In genomic region chr10:119030421-119031250, GRCh38 we compare ENCODE assay signal across 1 cellular context.
TF ChIP-seq lines count a peak whose summit lies in the region.

No MANE protein-coding gene starts in this region.

TF ChIP-seq in HepG2, 621 proteins besides CTCF, POLR2A, EP300 and RAD21 (continued from another document):
- TF ChIP-seq ZBTB43 (CRISPR knock-in tag; conservative IDR thresholded peaks at IDR 0.05), result peak; percentile 45; the same call in 1 of the 2 replicates
- TF ChIP-seq NFYB (CRISPR knock-in tag; IDR thresholded peaks at IDR 0.05), result 0 out of 2 replicates have a peak, but pooled peaks have one; percentile 17
- TF ChIP-seq POGK (CRISPR knock-in tag; conservative IDR thresholded peaks at IDR 0.05), result 0 out of 2 replicates have a peak, but pooled peaks have one; percentile 18
- TF ChIP-seq ZNF777 (CRISPR knock-in tag; IDR thresholded peaks at IDR 0.05), result peak; percentile 97
- peak; percentile 94 for TF ChIP-seq KDM2A (CRISPR knock-in tag; IDR thresholded peaks at IDR 0.05; ENCODE audit: borderline replicate concordance, low read depth)
- TF ChIP-seq ZNF780A (CRISPR knock-in tag; IDR thresholded peaks at IDR 0.05), result 0 out of 2 replicates have a peak, but pooled peaks have one; percentile 39
- peak; percentile 59; the same call in 1 of the 2 replicates for TF ChIP-seq ZNF329 (CRISPR knock-in tag; IDR thresholded peaks at IDR 0.05; ENCODE audit: low read depth)
- 0 out of 2 replicates have a peak, but pooled peaks have one; percentile 19 for TF ChIP-seq KMT2B (CRISPR knock-in tag; IDR thresholded peaks at IDR 0.05)
- TF ChIP-seq RFXANK (CRISPR knock-in tag; IDR thresholded peaks at IDR 0.05), result no peak
- no peak for TF ChIP-seq NFRKB (IDR thresholded peaks at IDR 0.05)
- peak; percentile 61; the same call in 1 of the 2 replicates for TF ChIP-seq ZNF160 (CRISPR knock-in tag; IDR thresholded peaks at IDR 0.05)
- TF ChIP-seq ZNF446 (CRISPR knock-in tag; IDR thresholded peaks at IDR 0.05), result peak; percentile 85; the same call in 1 of the 2 replicates
- TF ChIP-seq ARNT2 (CRISPR knock-in tag; IDR thresholded peaks at IDR 0.05; ENCODE audit: low read depth), result 0 out of 2 replicates have a peak, but pooled peaks have one; percentile 46
- peak; percentile 60; the same call in 1 of the 2 replicates for TF ChIP-seq TMF1 (CRISPR knock-in tag; IDR thresholded peaks at IDR 0.05; ENCODE audit: low read depth)
- 0 out of 2 replicates have a peak, but pooled peaks have one; percentile 32 for TF ChIP-seq ZBTB38 (CRISPR knock-in tag; IDR thresholded peaks at IDR 0.05)
- TF ChIP-seq ASH2L (IDR thresholded peaks at IDR 0.05; ENCODE audit: insufficient read length, low read depth, low read length), result peak; percentile 36
- no peak for TF ChIP-seq SP5 (CRISPR knock-in tag; IDR thresholded peaks at IDR 0.05; ENCODE audit: borderline replicate concordance, low read depth)
- TF ChIP-seq ZNF704 (CRISPR knock-in tag; IDR thresholded peaks at IDR 0.05; ENCODE audit: borderline replicate concordance), result no peak
- TF ChIP-seq TAF15 (IDR thresholded peaks at IDR 0.05; ENCODE audit: low read depth, low read length, poor library complexity, severe bottlenecking), result peak; percentile 65
- no peak for TF ChIP-seq ZNF7 (CRISPR knock-in tag; IDR thresholded peaks at IDR 0.05)
- peak; percentile 58; the same call in 1 of the 2 replicates for TF ChIP-seq ZNF562 (CRISPR knock-in tag; IDR thresholded peaks at IDR 0.05; ENCODE audit: borderline replicate concordance)
- TF ChIP-seq ZNF773 (CRISPR knock-in tag; IDR thresholded peaks at IDR 0.05; ENCODE audit: borderline replicate concordance), result 0 out of 2 replicates have a peak, but pooled peaks have one; percentile 82
- TF ChIP-seq ZBTB40 (IDR thresholded peaks at IDR 0.05), result no peak
- peak; percentile 47; the same call in 1 of the 2 replicates for TF ChIP-seq ZBTB40 (CRISPR knock-in tag; IDR thresholded peaks at IDR 0.05)
- TF ChIP-seq ZSCAN21 (CRISPR knock-in tag; IDR thresholded peaks at IDR 0.05; ENCODE audit: borderline replicate concordance), result peak; percentile 68; the same call in 1 of the 2 replicates
- TF ChIP-seq ZNF124 (CRISPR knock-in tag; IDR thresholded peaks at IDR 0.05), result no peak
- peak; percentile 49; the same call in 1 of the 2 replicates for TF ChIP-seq GABPB1 (CRISPR knock-in tag; IDR thresholded peaks at IDR 0.05)
- 0 out of 2 replicates have a peak, but pooled peaks have one; percentile 6 for TF ChIP-seq TFE3 (CRISPR knock-in tag; IDR thresholded peaks at IDR 0.05)
- 0 out of 4 replicates have a peak, but pooled peaks of 1 of the 2 experiments have one; percentile 19 for TF ChIP-seq KLF16 (CRISPR knock-in tag; IDR thresholded peaks at IDR 0.05)
- peak; percentile 85 for TF ChIP-seq ZNF687 (CRISPR knock-in tag; IDR thresholded peaks at IDR 0.05)
- 0 out of 2 replicates have a peak, but pooled peaks have one; percentile 32 for TF ChIP-seq HDAC1 (CRISPR knock-in tag; IDR thresholded peaks at IDR 0.05)
- TF ChIP-seq TOPORS (CRISPR knock-in tag; IDR thresholded peaks at IDR 0.05), result 0 out of 2 replicates have a peak, but pooled peaks have one; percentile 34
